ENCODE assay signal across 26 cellular contexts in genomic region chr6:55524441-55524840, GRCh38. TPM values are rescaled to one million over a fixed set of nuclear protein-coding genes. Genes with fewer than 3 reads are reported as not detected.
"Had no signal": no experiment of that assay in that cellular context is flagged by ENCODE, and none has a peak within 500 bp of the region (broad histone marks: within the 10 kb centered on the region; RNA-seq: fewer than 3 reads in every experiment).

No MANE protein-coding gene starts in this region.

- ATAC-seq: effector memory CD8-positive, alpha-beta T cell; esophagus mucosa; gastrocnemius medialis; heart right ventricle; left cardiac atrium; left lung; left ventricle myocardium superior; lower lobe of right lung; naive thymus-derived CD4-positive, alpha-beta T cell had no signal

- DNase-seq: effector CD8-positive, alpha-beta T cell; effector memory CD8-positive, alpha-beta T cell; endodermal cell; erythroblast; esophagus squamous epithelium; foreskin fibroblast; foreskin melanocyte; gastrocnemius medialis; glutamatergic neuron; head of caudate nucleus; heart right ventricle; hippocampal formation; left cardiac atrium; left lung; left ventricle myocardium superior; lower lobe of right lung; mesenchymal stem cell; midbrain; naive thymus-derived CD4-positive, alpha-beta T cell had no signal

- H3K27me3 ChIP-seq: esophagus squamous epithelium, gastrocnemius medialis, heart right ventricle, left lung had no signal

- H3K9me3 ChIP-seq: esophagus squamous epithelium, gastrocnemius medialis, heart right ventricle, left lung, lower lobe of right lung had no signal

- H3K27ac ChIP-seq: coronary artery, epithelial cell of prostate, esophagus squamous epithelium, gastrocnemius medialis, heart right ventricle, left lung, lower lobe of right lung had no signal

- H3K4me1 ChIP-seq: esophagus squamous epithelium, gastrocnemius medialis, heart right ventricle, left lung, lower lobe of right lung had no signal

- H3K4me3 ChIP-seq: coronary artery, esophagus squamous epithelium, gastrocnemius medialis, heart right ventricle, left lung, lower lobe of right lung had no signal

- H3K36me3 ChIP-seq: esophagus squamous epithelium, gastrocnemius medialis, heart right ventricle, left lung, lower lobe of right lung had no signal

RNA-seq across cellular contexts. Expression of gene HMGCLL1, which starts 54.6 kb away (rescaled TPM):
- total RNA-seq: dermis microvascular lymphatic vessel endothelial cell; esophagus mucosa; glomerular endothelial cell; lung microvascular endothelial cell; mononuclear cell; naive thymus-derived CD4-positive, alpha-beta T cell had no signal
- polyA plus RNA-seq: naive thymus-derived CD4-positive, alpha-beta T cell had no signal
